1 cellular context compared by ENCODE assay signal in genomic region chr14:25015761-25016160, GRCh38.
TF ChIP-seq lines count a peak whose summit lies in the region.

No MANE protein-coding gene starts in this region.

TF ChIP-seq in HepG2, 621 proteins besides CTCF, POLR2A, EP300 and RAD21 (continued from another document and continues in another):
- TF ChIP-seq SOX13 (IDR thresholded peaks at IDR 0.05) (no peak), SOX13 (CRISPR knock-in tag; conservative IDR thresholded peaks at IDR 0.05 in 1 of 2, IDR thresholded peaks at IDR 0.05 in 1 of 2) (0 out of 4 replicates have a peak, but pooled peaks of 1 of the 2 experiments have one; percentile 47), RXRB (CRISPR knock-in tag; IDR thresholded peaks at IDR 0.05; ENCODE audit: borderline replicate concordance) (0 out of 2 replicates have a peak, but pooled peaks have one; percentile 32), MED1 (CRISPR knock-in tag; IDR thresholded peaks at IDR 0.05) (peak; percentile 37; the same call in 1 of the 2 replicates), HOXA3 (CRISPR knock-in tag; IDR thresholded peaks at IDR 0.05) (peak; percentile 48; the same call in 1 of the 2 replicates), BATF2 (CRISPR knock-in tag; IDR thresholded peaks at IDR 0.05) (no peak), ZNF546 (CRISPR knock-in tag; conservative IDR thresholded peaks at IDR 0.05) (no peak), NFYC (CRISPR knock-in tag; IDR thresholded peaks at IDR 0.05) (no peak), NBN (conservative IDR thresholded peaks at IDR 0.05) (no peak), TEAD2 (CRISPR knock-in tag; IDR thresholded peaks at IDR 0.05) (no peak), ZNF839 (CRISPR knock-in tag; IDR thresholded peaks at IDR 0.05; ENCODE audit: borderline replicate concordance) (no peak), ZSCAN22 (CRISPR knock-in tag; IDR thresholded peaks at IDR 0.05) (no peak), ZNF34 (CRISPR knock-in tag; IDR thresholded peaks at IDR 0.05; ENCODE audit: borderline replicate concordance) (no peak), GFI1 (CRISPR knock-in tag; IDR thresholded peaks at IDR 0.05; ENCODE audit: borderline replicate concordance) (no peak), ZSCAN12 (CRISPR knock-in tag; IDR thresholded peaks at IDR 0.05) (no peak), MAFF (IDR thresholded peaks at IDR 0.05; ENCODE audit: low read depth, low read length) (peak; percentile 44; the same call in 1 of the 2 replicates), ZNF605 (CRISPR knock-in tag; IDR thresholded peaks at IDR 0.05) (no peak), HOXD1 (CRISPR knock-in tag; IDR thresholded peaks at IDR 0.05) (no peak), ZNF878 (CRISPR knock-in tag; IDR thresholded peaks at IDR 0.05) (no peak), ZBTB20 (CRISPR knock-in tag; IDR thresholded peaks at IDR 0.05; ENCODE audit: borderline replicate concordance, low read depth) (peak; percentile 66; the same call in 1 of the 2 replicates), TAF15 (IDR thresholded peaks at IDR 0.05; ENCODE audit: low read depth, low read length, poor library complexity, severe bottlenecking) (no peak), ZNF713 (CRISPR knock-in tag; IDR thresholded peaks at IDR 0.05) (no peak), ATF6 (CRISPR knock-in tag; conservative IDR thresholded peaks at IDR 0.05) (no peak), SATB2 (CRISPR knock-in tag; IDR thresholded peaks at IDR 0.05) (0 out of 2 replicates have a peak, but pooled peaks have one; percentile 15), HDAC2 (CRISPR knock-in tag; IDR thresholded peaks at IDR 0.05) (0 out of 2 replicates have a peak, but pooled peaks have one; percentile 43), KDM6A (CRISPR knock-in tag; IDR thresholded peaks at IDR 0.05; ENCODE audit: low read depth) (no peak), PAXIP1 (CRISPR knock-in tag; conservative IDR thresholded peaks at IDR 0.05) (peak; percentile 44; the same call in 1 of the 2 replicates), TRIM24 (CRISPR knock-in tag; IDR thresholded peaks at IDR 0.05) (no peak), NFATC3 (CRISPR knock-in tag; IDR thresholded peaks at IDR 0.05) (no peak), ATM (IDR thresholded peaks at IDR 0.05; ENCODE audit: borderline replicate concordance) (no peak), ZNF367 (CRISPR knock-in tag; IDR thresholded peaks at IDR 0.05; ENCODE audit: borderline replicate concordance) (no peak), THAP9 (CRISPR knock-in tag; IDR thresholded peaks at IDR 0.05; ENCODE audit: borderline replicate concordance) (no peak)
- TF ChIP-seq, protein P1, sequence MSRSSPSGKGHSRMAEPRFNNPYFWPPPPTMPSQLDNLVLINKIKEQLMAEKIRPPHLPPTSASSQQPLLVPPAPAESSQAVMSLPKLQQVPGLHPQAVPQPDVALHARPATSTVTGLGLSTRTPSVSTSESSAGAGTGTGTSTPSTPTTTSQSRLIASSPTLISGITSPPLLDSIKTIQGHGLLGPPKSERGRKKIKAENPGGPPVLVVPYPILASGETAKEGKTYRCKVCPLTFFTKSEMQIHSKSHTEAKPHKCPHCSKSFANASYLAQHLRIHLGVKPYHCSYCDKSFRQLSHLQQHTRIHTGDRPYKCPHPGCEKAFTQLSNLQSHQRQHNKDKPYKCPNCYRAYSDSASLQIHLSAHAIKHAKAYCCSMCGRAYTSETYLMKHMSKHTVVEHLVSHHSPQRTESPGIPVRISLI (CRISPR knock-in tag; IDR thresholded peaks at IDR 0.05; ENCODE audit: borderline replicate concordance), result peak; percentile 48; the same call in 1 of the 2 replicates
- TF ChIP-seq, protein P2, sequence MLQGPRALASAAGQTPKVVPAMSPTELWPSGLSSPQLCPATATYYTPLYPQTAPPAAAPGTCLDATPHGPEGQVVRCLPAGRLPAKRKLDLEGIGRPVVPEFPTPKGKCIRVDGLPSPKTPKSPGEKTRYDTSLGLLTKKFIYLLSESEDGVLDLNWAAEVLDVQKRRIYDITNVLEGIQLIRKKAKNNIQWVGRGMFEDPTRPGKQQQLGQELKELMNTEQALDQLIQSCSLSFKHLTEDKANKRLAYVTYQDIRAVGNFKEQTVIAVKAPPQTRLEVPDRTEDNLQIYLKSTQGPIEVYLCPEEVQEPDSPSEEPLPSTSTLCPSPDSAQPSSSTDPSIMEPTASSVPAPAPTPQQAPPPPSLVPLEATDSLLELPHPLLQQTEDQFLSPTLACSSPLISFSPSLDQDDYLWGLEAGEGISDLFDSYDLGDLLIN (CRISPR knock-in tag; IDR thresholded peaks at IDR 0.05; ENCODE audit: borderline replicate concordance), result no peak
- TF ChIP-seq, protein P3, sequence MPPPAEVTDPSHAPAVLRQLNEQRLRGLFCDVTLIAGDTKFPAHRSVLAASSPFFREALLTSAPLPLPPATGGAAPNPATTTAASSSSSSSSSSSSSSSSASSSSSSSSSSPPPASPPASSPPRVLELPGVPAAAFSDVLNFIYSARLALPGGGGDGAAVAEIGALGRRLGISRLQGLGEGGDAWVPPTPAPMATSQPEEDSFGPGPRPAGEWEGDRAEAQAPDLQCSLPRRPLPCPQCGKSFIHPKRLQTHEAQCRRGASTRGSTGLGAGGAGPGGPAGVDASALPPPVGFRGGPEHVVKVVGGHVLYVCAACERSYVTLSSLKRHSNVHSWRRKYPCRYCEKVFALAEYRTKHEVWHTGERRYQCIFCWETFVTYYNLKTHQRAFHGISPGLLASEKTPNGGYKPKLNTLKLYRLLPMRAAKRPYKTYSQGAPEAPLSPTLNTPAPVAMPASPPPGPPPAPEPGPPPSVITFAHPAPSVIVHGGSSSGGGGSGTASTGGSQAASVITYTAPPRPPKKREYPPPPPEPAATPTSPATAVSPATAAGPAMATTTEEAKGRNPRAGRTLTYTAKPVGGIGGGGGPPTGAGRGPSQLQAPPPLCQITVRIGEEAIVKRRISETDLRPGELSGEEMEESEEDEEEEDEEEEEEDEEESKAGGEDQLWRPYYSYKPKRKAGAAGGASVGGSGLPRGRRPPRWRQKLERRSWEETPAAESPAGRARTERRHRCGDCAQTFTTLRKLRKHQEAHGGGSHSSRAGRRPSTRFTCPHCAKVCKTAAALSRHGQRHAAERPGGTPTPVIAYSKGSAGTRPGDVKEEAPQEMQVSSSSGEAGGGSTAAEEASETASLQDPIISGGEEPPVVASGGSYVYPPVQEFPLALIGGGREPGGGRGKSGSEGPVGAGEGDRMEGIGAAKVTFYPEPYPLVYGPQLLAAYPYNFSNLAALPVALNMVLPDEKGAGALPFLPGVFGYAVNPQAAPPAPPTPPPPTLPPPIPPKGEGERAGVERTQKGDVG (CRISPR knock-in tag; IDR thresholded peaks at IDR 0.05; ENCODE audit: borderline replicate concordance), result no peak
- TF ChIP-seq, protein P4, sequence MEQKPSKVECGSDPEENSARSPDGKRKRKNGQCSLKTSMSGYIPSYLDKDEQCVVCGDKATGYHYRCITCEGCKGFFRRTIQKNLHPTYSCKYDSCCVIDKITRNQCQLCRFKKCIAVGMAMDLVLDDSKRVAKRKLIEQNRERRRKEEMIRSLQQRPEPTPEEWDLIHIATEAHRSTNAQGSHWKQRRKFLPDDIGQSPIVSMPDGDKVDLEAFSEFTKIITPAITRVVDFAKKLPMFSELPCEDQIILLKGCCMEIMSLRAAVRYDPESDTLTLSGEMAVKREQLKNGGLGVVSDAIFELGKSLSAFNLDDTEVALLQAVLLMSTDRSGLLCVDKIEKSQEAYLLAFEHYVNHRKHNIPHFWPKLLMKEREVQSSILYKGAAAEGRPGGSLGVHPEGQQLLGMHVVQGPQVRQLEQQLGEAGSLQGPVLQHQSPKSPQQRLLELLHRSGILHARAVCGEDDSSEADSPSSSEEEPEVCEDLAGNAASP (CRISPR knock-in tag; IDR thresholded peaks at IDR 0.05; ENCODE audit: borderline replicate concordance), result 0 out of 2 replicates have a peak, but pooled peaks have one; percentile 12
- TF ChIP-seq, protein P5, sequence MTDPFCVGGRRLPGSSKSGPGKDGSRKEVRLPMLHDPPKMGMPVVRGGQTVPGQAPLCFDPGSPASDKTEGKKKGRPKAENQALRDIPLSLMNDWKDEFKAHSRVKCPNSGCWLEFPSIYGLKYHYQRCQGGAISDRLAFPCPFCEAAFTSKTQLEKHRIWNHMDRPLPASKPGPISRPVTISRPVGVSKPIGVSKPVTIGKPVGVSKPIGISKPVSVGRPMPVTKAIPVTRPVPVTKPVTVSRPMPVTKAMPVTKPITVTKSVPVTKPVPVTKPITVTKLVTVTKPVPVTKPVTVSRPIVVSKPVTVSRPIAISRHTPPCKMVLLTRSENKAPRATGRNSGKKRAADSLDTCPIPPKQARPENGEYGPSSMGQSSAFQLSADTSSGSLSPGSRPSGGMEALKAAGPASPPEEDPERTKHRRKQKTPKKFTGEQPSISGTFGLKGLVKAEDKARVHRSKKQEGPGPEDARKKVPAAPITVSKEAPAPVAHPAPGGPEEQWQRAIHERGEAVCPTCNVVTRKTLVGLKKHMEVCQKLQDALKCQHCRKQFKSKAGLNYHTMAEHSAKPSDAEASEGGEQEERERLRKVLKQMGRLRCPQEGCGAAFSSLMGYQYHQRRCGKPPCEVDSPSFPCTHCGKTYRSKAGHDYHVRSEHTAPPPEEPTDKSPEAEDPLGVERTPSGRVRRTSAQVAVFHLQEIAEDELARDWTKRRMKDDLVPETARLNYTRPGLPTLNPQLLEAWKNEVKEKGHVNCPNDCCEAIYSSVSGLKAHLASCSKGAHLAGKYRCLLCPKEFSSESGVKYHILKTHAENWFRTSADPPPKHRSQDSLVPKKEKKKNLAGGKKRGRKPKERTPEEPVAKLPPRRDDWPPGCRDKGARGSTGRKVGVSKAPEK (CRISPR knock-in tag; IDR thresholded peaks at IDR 0.05; ENCODE audit: borderline replicate concordance), result no peak
- TF ChIP-seq, protein P6, sequence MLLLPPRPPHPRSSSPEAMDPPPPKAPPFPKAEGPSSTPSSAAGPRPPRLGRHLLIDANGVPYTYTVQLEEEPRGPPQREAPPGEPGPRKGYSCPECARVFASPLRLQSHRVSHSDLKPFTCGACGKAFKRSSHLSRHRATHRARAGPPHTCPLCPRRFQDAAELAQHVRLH (CRISPR knock-in tag; IDR thresholded peaks at IDR 0.05; ENCODE audit: borderline replicate concordance, low read depth), result no peak
